In genomic region chr7:43884617-43885016, GRCh38 we compare ENCODE assay signal across 34 cellular contexts.
"Had no signal": no experiment of that assay in that cellular context is flagged by ENCODE, and none has a peak within 500 bp of the region (broad histone marks: within the 10 kb centered on the region; RNA-seq: fewer than 3 reads in every experiment).

No MANE protein-coding gene starts in this region.

- H3K4me1 ChIP-seq: body of pancreas, breast epithelium had no signal

- H3K27me3 ChIP-seq: adrenal gland, body of pancreas, brain microvascular endothelial cell, breast epithelium had no signal

- H3K27ac Mint-ChIP-seq: activated B cell treated with CpG ODN at 0.5 μM for 24 hours; activated CD4-positive, alpha-beta memory T cell treated with anti-CD3 and anti-CD28 coated beads for 36 hours; activated CD4-positive, alpha-beta T cell treated with anti-CD3 and anti-CD28 coated beads, Interleukin-2, amount 10 ng/mL, durations not matched to agents 24 days and 14 days; activated CD8-positive, alpha-beta T cell treated with anti-CD3 and anti-CD28 coated beads for 36 hours; activated naive CD8-positive, alpha-beta T cell treated with anti-CD3 and anti-CD28 coated beads for 36 hours; activated T-cell treated with anti-CD3 and anti-CD28 coated beads, Interleukin-2, amount 50 U/mL, for 72 hours; activated T-helper 1 cell treated with anti-CD3 and anti-CD28 coated beads, Interleukin-12 subunit alpha, Interleukin-12 subunit beta, Interleukin-2, Interleukin-4 antibody, amounts not matched to agents 30 ng/mL and 10 ng/mL and 1 ng/mL, durations not matched to agents 14 hours and 24 hours and 36 hours; T-cell; T-helper 2 cell treated with Interferon-gamma antibody and Interleukin-4, amounts not matched to agents 5 μg/mL and 100 μg/mL, for 36 hours had no signal

- DNase-seq: activated B cell treated with CpG ODN at 0.5 μM for 24 hours; activated CD4-positive, alpha-beta memory T cell treated with anti-CD3 and anti-CD28 coated beads for 36 hours; activated CD4-positive, alpha-beta T cell treated with anti-CD3 and anti-CD28 coated beads for 4 hours; activated CD4-positive, alpha-beta T cell treated with anti-CD3 and anti-CD28 coated beads, Interleukin-2, amount 10 ng/mL, durations not matched to agents 24 days and 14 days; activated CD4-positive, alpha-beta T cell treated with anti-CD3 and anti-CD28 coated beads, Interleukin-2, amount 50 U/mL, for 1 hour; activated CD4-positive, alpha-beta T cell treated with anti-CD3 and anti-CD28 coated beads, Interleukin-2, amount 50 U/mL, for 4 hours; activated CD4-positive, CD25-positive, alpha-beta regulatory T cell treated with anti-CD3 and anti-CD28 coated beads, Interleukin-2, amount 50 U/mL, for 72 hours; activated CD8-positive, alpha-beta memory T cell treated with anti-CD3 and anti-CD28 coated beads, Interleukin-2, amount 50 U/mL, for 4 hours; activated CD8-positive, alpha-beta T cell treated with anti-CD3 and anti-CD28 coated beads for 36 hours; activated effector memory CD4-positive, alpha-beta T cell treated with anti-CD3 and anti-CD28 coated beads, Interleukin-2, amount 50 U/mL, for 16 hours; activated gamma-delta T cell treated with Interleukin-2 at 50 U/mL for 16 hours; activated naive CD4-positive, alpha-beta T cell; activated naive CD4-positive, alpha-beta T cell treated with anti-CD3 and anti-CD28 coated beads for 36 hours; activated naive CD4-positive, alpha-beta T cell treated with anti-CD3 and anti-CD28 coated beads, Interleukin-2, amount 50 U/mL, for 16 hours; activated naive CD8-positive, alpha-beta T cell treated with anti-CD3 and anti-CD28 coated beads for 36 hours; activated T-cell treated with anti-CD3 and anti-CD28 coated beads for 4 hours; activated T-cell treated with anti-CD3 and anti-CD28 coated beads, Interleukin-2, amount 50 U/mL, for 1 hour; activated T-cell treated with anti-CD3 and anti-CD28 coated beads, Interleukin-2, amount 50 U/mL, for 4 hours; activated T-cell treated with anti-CD3 and anti-CD28 coated beads, Interleukin-2, amount 50 U/mL, for 72 hours; amniotic stem cell; aorta; body of pancreas; brain microvascular endothelial cell; central memory CD4-positive, alpha-beta T cell; T-cell; T-helper 2 cell; T-helper 9 cell had no signal

- H3K36me3 ChIP-seq: breast epithelium had no signal

- H3K4me3 ChIP-seq: adrenal gland, body of pancreas, breast epithelium had no signal

- H3K4me3 Mint-ChIP-seq: activated B cell treated with CpG ODN at 0.5 μM for 24 hours; activated CD4-positive, alpha-beta memory T cell treated with anti-CD3 and anti-CD28 coated beads for 36 hours; activated CD4-positive, alpha-beta T cell treated with anti-CD3 and anti-CD28 coated beads, Interleukin-2, amount 10 ng/mL, durations not matched to agents 24 days and 14 days; activated CD8-positive, alpha-beta T cell treated with anti-CD3 and anti-CD28 coated beads for 36 hours; activated naive CD4-positive, alpha-beta T cell treated with anti-CD3 and anti-CD28 coated beads for 36 hours; activated naive CD8-positive, alpha-beta T cell treated with anti-CD3 and anti-CD28 coated beads for 36 hours; activated T-cell treated with anti-CD3 and anti-CD28 coated beads, Interleukin-2, amount 50 U/mL, for 4 hours; activated T-cell treated with anti-CD3 and anti-CD28 coated beads, Interleukin-2, amount 50 U/mL, for 72 hours; activated T-helper 1 cell treated with anti-CD3 and anti-CD28 coated beads, Interleukin-12 subunit alpha, Interleukin-12 subunit beta, Interleukin-2, Interleukin-4 antibody, amounts not matched to agents 30 ng/mL and 10 ng/mL and 1 ng/mL, durations not matched to agents 14 hours and 24 hours and 36 hours; activated T-helper 17 cell treated with anti-CD3 and anti-CD28 coated beads, Interleukin-2, amount 50 U/mL, for 72 hours; T-cell; T-helper 2 cell treated with Interferon-gamma antibody and Interleukin-4, amounts not matched to agents 5 μg/mL and 100 μg/mL, for 36 hours had no signal

- H3K9me3 Mint-ChIP-seq: activated B cell treated with CpG ODN at 0.5 μM for 24 hours; activated CD4-positive, alpha-beta memory T cell treated with anti-CD3 and anti-CD28 coated beads for 36 hours; activated CD4-positive, alpha-beta T cell treated with anti-CD3 and anti-CD28 coated beads, Interleukin-2, amount 10 ng/mL, durations not matched to agents 24 days and 14 days; activated CD8-positive, alpha-beta T cell treated with anti-CD3 and anti-CD28 coated beads for 36 hours; activated naive CD4-positive, alpha-beta T cell treated with anti-CD3 and anti-CD28 coated beads for 36 hours; activated naive CD4-positive, alpha-beta T cell treated with anti-CD3 and anti-CD28 coated beads, Interleukin-2, amount 50 U/mL, for 72 hours; activated naive CD8-positive, alpha-beta T cell treated with anti-CD3 and anti-CD28 coated beads for 36 hours; activated T-cell treated with anti-CD3 and anti-CD28 coated beads, Interleukin-2, amount 50 U/mL, for 4 hours; activated T-cell treated with anti-CD3 and anti-CD28 coated beads, Interleukin-2, amount 50 U/mL, for 72 hours; activated T-helper 1 cell treated with anti-CD3 and anti-CD28 coated beads, Interleukin-12 subunit alpha, Interleukin-12 subunit beta, Interleukin-2, Interleukin-4 antibody, amounts not matched to agents 30 ng/mL and 10 ng/mL and 1 ng/mL, durations not matched to agents 14 hours and 24 hours and 36 hours; activated T-helper 17 cell treated with anti-CD3 and anti-CD28 coated beads, Interleukin-2, amount 50 U/mL, for 72 hours; T-cell; T-helper 2 cell treated with Interferon-gamma antibody and Interleukin-4, amounts not matched to agents 5 μg/mL and 100 μg/mL, for 36 hours had no signal

- H3K27ac ChIP-seq: body of pancreas, brain microvascular endothelial cell, breast epithelium, VCaP had no signal

- ATAC-seq: activated CD8-positive, alpha-beta T cell treated with anti-CD3 and anti-CD28 coated beads for 36 hours; activated naive CD4-positive, alpha-beta T cell treated with anti-CD3 and anti-CD28 coated beads, Interleukin-2, amount 50 U/mL, for 72 hours; activated T-cell treated with anti-CD3 and anti-CD28 coated beads, Interleukin-2, amount 50 U/mL, for 4 hours; activated T-cell treated with anti-CD3 and anti-CD28 coated beads, Interleukin-2, amount 50 U/mL, for 72 hours; activated T-helper 17 cell treated with anti-CD3 and anti-CD28 coated beads, Interleukin-2, amount 50 U/mL, for 72 hours; body of pancreas; T-cell had no signal

- H3K27me3 Mint-ChIP-seq: activated B cell treated with CpG ODN at 0.5 μM for 24 hours; activated CD4-positive, alpha-beta memory T cell treated with anti-CD3 and anti-CD28 coated beads for 36 hours; activated CD4-positive, alpha-beta T cell treated with anti-CD3 and anti-CD28 coated beads, Interleukin-2, amount 10 ng/mL, durations not matched to agents 24 days and 14 days; activated CD8-positive, alpha-beta T cell treated with anti-CD3 and anti-CD28 coated beads for 36 hours; activated naive CD8-positive, alpha-beta T cell treated with anti-CD3 and anti-CD28 coated beads for 36 hours; activated T-helper 17 cell treated with anti-CD3 and anti-CD28 coated beads, Interleukin-2, amount 50 U/mL, for 72 hours; T-cell had no signal

- H3K9me3 ChIP-seq: adrenal gland, body of pancreas, breast epithelium had no signal
